In genomic region chr22:44734801-44735517, GRCh38 we compare ENCODE assay signal across 16 cellular contexts. TPM values are rescaled to one million over a fixed set of nuclear protein-coding genes. Genes with fewer than 3 reads are reported as not detected.
"Had no signal": no experiment of that assay in that cellular context is flagged by ENCODE, and none has a peak within 500 bp of the region (broad histone marks: within the 10 kb centered on the region; RNA-seq: fewer than 3 reads in every experiment).

No MANE protein-coding gene starts in this region.

- H3K27me3 ChIP-seq: brain microvascular endothelial cell, cardiac muscle cell, SJCRH30 had no signal

- DNase-seq: NCI-H1092, NCI-H2107, NCI-H510A, NCI-H526 treated with DMSO at 0.1 percent for 48 hours had no signal

- H3K27ac ChIP-seq: brain microvascular endothelial cell, cardiac muscle cell, SJCRH30, WERI-Rb-1 had no signal

- H3K36me3 ChIP-seq: brain microvascular endothelial cell, cardiac muscle cell, WERI-Rb-1 had no signal

- H3K4me3 ChIP-seq: cardiac muscle cell, SJCRH30 had no signal

- H3K27ac Mint-ChIP-seq: activated CD4-positive, alpha-beta memory T cell treated with anti-CD3 and anti-CD28 coated beads, Interleukin-2, amount 10 ng/mL, durations not matched to agents 7 days and 5 days; activated CD4-positive, alpha-beta T cell treated with anti-CD3 and anti-CD28 coated beads for 36 hours; activated naive CD4-positive, alpha-beta T cell treated with anti-CD3 and anti-CD28 coated beads, Interleukin-2, amount 10 ng/mL, durations not matched to agents 7 days and 5 days; T-helper 2 cell treated with Interferon-gamma antibody and Interleukin-4, amounts not matched to agents 5 μg/mL and 100 μg/mL, for 36 hours had no signal

- H3K9me3 Mint-ChIP-seq: activated naive CD8-positive, alpha-beta T cell treated with anti-CD3 and anti-CD28 coated beads for 36 hours; activated T-helper 17 cell treated with anti-CD3 and anti-CD28 coated beads, Interleukin-2, amount 50 U/mL, for 72 hours; T-helper 2 cell treated with Interferon-gamma antibody and Interleukin-4, amounts not matched to agents 5 μg/mL and 100 μg/mL, for 36 hours had no signal

- H3K4me1 Mint-ChIP-seq: activated CD4-positive, alpha-beta memory T cell treated with anti-CD3 and anti-CD28 coated beads, Interleukin-2, amount 10 ng/mL, durations not matched to agents 7 days and 5 days; activated CD4-positive, alpha-beta T cell treated with anti-CD3 and anti-CD28 coated beads for 36 hours; activated naive CD4-positive, alpha-beta T cell treated with anti-CD3 and anti-CD28 coated beads, Interleukin-2, amount 10 ng/mL, durations not matched to agents 7 days and 5 days; activated naive CD8-positive, alpha-beta T cell treated with anti-CD3 and anti-CD28 coated beads for 36 hours; activated T-helper 17 cell treated with anti-CD3 and anti-CD28 coated beads, Interleukin-2, amount 50 U/mL, for 72 hours had no signal

- H3K4me2 ChIP-seq: SK-N-SH had no signal

- H3K9ac ChIP-seq: SK-N-SH had no signal

- H3K9me3 ChIP-seq: SJCRH30, SK-N-SH had no signal

- H3K27me3 Mint-ChIP-seq: activated CD4-positive, alpha-beta memory T cell treated with anti-CD3 and anti-CD28 coated beads, Interleukin-2, amount 10 ng/mL, durations not matched to agents 7 days and 5 days; activated CD4-positive, alpha-beta T cell treated with anti-CD3 and anti-CD28 coated beads for 36 hours; activated naive CD4-positive, alpha-beta T cell treated with anti-CD3 and anti-CD28 coated beads, Interleukin-2, amount 10 ng/mL, durations not matched to agents 7 days and 5 days; activated naive CD8-positive, alpha-beta T cell treated with anti-CD3 and anti-CD28 coated beads for 36 hours; activated T-helper 17 cell treated with anti-CD3 and anti-CD28 coated beads, Interleukin-2, amount 50 U/mL, for 72 hours had no signal

- H3K4me3 Mint-ChIP-seq: activated CD4-positive, alpha-beta memory T cell treated with anti-CD3 and anti-CD28 coated beads, Interleukin-2, amount 10 ng/mL, durations not matched to agents 7 days and 5 days; activated CD4-positive, alpha-beta T cell treated with anti-CD3 and anti-CD28 coated beads for 36 hours; activated naive CD4-positive, alpha-beta T cell treated with anti-CD3 and anti-CD28 coated beads, Interleukin-2, amount 10 ng/mL, durations not matched to agents 7 days and 5 days; activated naive CD8-positive, alpha-beta T cell treated with anti-CD3 and anti-CD28 coated beads for 36 hours; activated T-helper 17 cell treated with anti-CD3 and anti-CD28 coated beads, Interleukin-2, amount 50 U/mL, for 72 hours; T-helper 2 cell treated with Interferon-gamma antibody and Interleukin-4, amounts not matched to agents 5 μg/mL and 100 μg/mL, for 36 hours had no signal

- H3K9me2 ChIP-seq: SK-N-SH had no signal

RNA-seq across cellular contexts. Expression of gene ARHGAP8, which starts 17.4 kb away (rescaled TPM):
- total RNA-seq: Right ventricle myocardium superior had no signal
